Comparison of ENCODE assay signal across 8 cellular contexts in the genomic region with DNA sequence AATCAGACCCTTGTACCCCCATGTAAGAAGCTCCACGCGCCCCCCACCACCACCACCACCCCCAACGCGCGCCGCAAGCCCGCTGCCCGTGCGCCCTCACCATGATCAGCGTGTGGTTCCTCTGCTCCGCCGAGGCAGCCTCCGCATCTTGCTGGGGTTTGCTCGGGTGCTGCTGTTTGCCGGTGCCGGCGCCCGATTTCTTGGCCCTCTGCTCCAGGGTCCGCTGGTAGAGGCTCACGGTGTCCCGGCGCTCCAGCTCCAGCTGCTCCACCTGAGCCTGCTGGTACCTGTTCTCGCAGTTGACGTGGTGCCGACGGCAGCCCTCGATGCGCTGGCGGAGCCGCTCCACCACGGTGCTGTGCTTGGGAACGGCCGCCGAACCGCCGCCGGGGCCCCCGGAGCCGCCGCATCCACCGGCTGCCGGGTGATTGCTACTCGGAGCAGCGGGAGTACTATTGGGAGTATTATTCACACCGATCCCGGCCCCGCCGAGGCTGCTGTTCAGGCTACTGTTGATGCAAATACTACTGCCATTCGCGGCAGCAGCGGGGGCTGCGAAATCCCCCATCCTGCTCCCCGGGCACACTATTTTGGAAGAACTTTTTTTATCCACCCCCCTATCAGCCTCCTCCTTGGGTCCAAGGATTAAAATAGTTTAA. TPM values are rescaled to one million over a fixed set of nuclear protein-coding genes. Genes with fewer than 3 reads are reported as not detected.
DNase-seq lines count a peak whose midpoint lies in the region; ATAC-seq, FAIRE-seq and TF ChIP-seq lines count a peak whose summit lies in the region.

No MANE protein-coding gene starts in this region.

- H3K4me1 ChIP-seq in HUES48 (ENCODE audit: control insufficient read depth, insufficient read depth, low read length), result peaks cover 19% of the 10 kb centered on the region
- peaks cover 8% of the 10 kb centered on the region for H3K4me1 ChIP-seq in keratinocyte (ENCODE audit: control insufficient read depth, extremely low read depth, insufficient read depth, low read length)
- peaks cover 20% of the 10 kb centered on the region for H3K4me1 ChIP-seq in smooth muscle cell (ENCODE audit: low read depth)

- H3K27ac Mint-ChIP-seq in central memory CD8-positive, alpha-beta T cell (ENCODE audit: low read depth), result no peak overlapping the region

- peak overlapping the region; percentile 94 for H2AFZ ChIP-seq in keratinocyte (ENCODE audit: control insufficient read depth, low read length)
- H2AFZ ChIP-seq in smooth muscle cell (ENCODE audit: low read depth), result peak overlapping the region; percentile 82

- peak overlapping the region; percentile 90 for H3K4me3 Mint-ChIP-seq in central memory CD8-positive, alpha-beta T cell

- H3K36me3 Mint-ChIP-seq in central memory CD8-positive, alpha-beta T cell (ENCODE audit: insufficient read depth), result peaks cover 20% of the 10 kb centered on the region

- H3K27me3 ChIP-seq in BJ (ENCODE audit: control insufficient read depth, insufficient read depth, low read length), result no peaks in the 10 kb centered on the region
- peaks cover 10% of the 10 kb centered on the region for H3K27me3 ChIP-seq in HUES48 (ENCODE audit: control insufficient read depth, insufficient read depth, low read length)
- no peaks in the 10 kb centered on the region for H3K27me3 ChIP-seq in WERI-Rb-1 (ENCODE audit: insufficient read depth, low read depth, severe bottlenecking)
- peaks cover 5% of the 10 kb centered on the region for H3K27me3 ChIP-seq in keratinocyte (ENCODE audit: control insufficient read depth, extremely low read depth, insufficient read depth, low read length)
- no peaks in the 10 kb centered on the region for H3K27me3 ChIP-seq in smooth muscle cell (ENCODE audit: low read depth)

- H3F3A ChIP-seq in smooth muscle cell (ENCODE audit: low read depth), result peaks cover 27% of the 10 kb centered on the region

- H3K9me1 ChIP-seq in keratinocyte (ENCODE audit: control insufficient read depth, extremely low read depth, insufficient read depth, low read length), result no peaks in the 10 kb centered on the region

- H3K27ac ChIP-seq in HUES48 (ENCODE audit: low read depth, low read length), result peak overlapping the region; percentile 70
- peak overlapping the region; percentile 98 for H3K27ac ChIP-seq in WERI-Rb-1
- no peak overlapping the region for H3K27ac ChIP-seq in keratinocyte (ENCODE audit: control insufficient read depth, insufficient read depth, low read length)
- H3K27ac ChIP-seq in smooth muscle cell (ENCODE audit: low read depth), result peak overlapping the region; percentile 94

- H3K4me1 Mint-ChIP-seq in central memory CD8-positive, alpha-beta T cell, result peaks cover 34% of the 10 kb centered on the region

- H3K9ac ChIP-seq in HUES48 (ENCODE audit: low read depth, low read length) (peak overlapping the region; percentile 59), keratinocyte (ENCODE audit: control insufficient read depth, extremely low read depth, insufficient read depth, low read length) (peak overlapping the region; percentile 75), smooth muscle cell (ENCODE audit: low read depth) (peak overlapping the region; percentile 92)

- POLR2A ChIA-PET in BJ (lab: Charles Lee), result no interaction called here

- H4K20me1 ChIP-seq in keratinocyte (ENCODE audit: control insufficient read depth, extremely low read depth, insufficient read depth, low read length), result no peaks in the 10 kb centered on the region
- H4K20me1 ChIP-seq in smooth muscle cell (ENCODE audit: low read depth), result no peaks in the 10 kb centered on the region

- peak overlapping the region; percentile 66 for H3K4me3 ChIP-seq in BJ (ENCODE audit: low read depth, low read length)
- H3K4me3 ChIP-seq in HUES48 (ENCODE audit: low read depth, low read length), result peak overlapping the region; percentile 77
- peak overlapping the region; percentile 98 for H3K4me3 ChIP-seq in WERI-Rb-1 (ENCODE audit: low read depth, low read length)
- peak overlapping the region; percentile 81 to 96 (median 93) for H3K4me3 ChIP-seq in keratinocyte (ENCODE audit: control insufficient read depth in 2 of 3, extremely low read depth in 1 of 3, insufficient read depth in 2 of 3, low read depth in 1 of 3, low read length in 3 of 3)
- H3K4me3 ChIP-seq in smooth muscle cell, result peak overlapping the region; percentile 91

- H3K9me3 Mint-ChIP-seq in central memory CD8-positive, alpha-beta T cell, result no peaks in the 10 kb centered on the region

- FAIRE-seq in keratinocyte (lab: Jason Lieb, UNC), result no peak

- peaks cover 10% of the 10 kb centered on the region for H3K27me3 Mint-ChIP-seq in central memory CD8-positive, alpha-beta T cell

- DNase-seq in BJ (ENCODE audit: low read depth) (no peak), WERI-Rb-1 (peak; percentile 55), keratinocyte (ENCODE audit: low read depth, low spot score) (no peak), smooth muscle cell (lab: John Stamatoyannopoulos, UW; ENCODE audit: unreplicated experiment) (peak; percentile 36), SKM-1 treated with dmso at 0.1 percent for 144 hours (lab: John Stamatoyannopoulos, UW; ENCODE audit: unreplicated experiment) (no peak)
- peak in 1 of 2 donors; percentile 17 for DNase-seq in central memory CD8-positive, alpha-beta T cell (ENCODE audit: low spot score in 2 of 2)

- no peaks in the 10 kb centered on the region for H3K9me3 ChIP-seq in HUES48 (ENCODE audit: control insufficient read depth, insufficient read depth, low read length)
- H3K9me3 ChIP-seq in WERI-Rb-1 (ENCODE audit: severe bottlenecking), result no peaks in the 10 kb centered on the region
- H3K9me3 ChIP-seq in keratinocyte (ENCODE audit: control insufficient read depth, low read depth, low read length), result no peaks in the 10 kb centered on the region
- H3K9me3 ChIP-seq in smooth muscle cell (replicated peaks; ENCODE audit: low read depth), result no peaks in the 10 kb centered on the region

- H3K79me2 ChIP-seq in keratinocyte (ENCODE audit: control insufficient read depth, insufficient read depth, low read length) (no peaks in the 10 kb centered on the region), smooth muscle cell (ENCODE audit: low read depth) (peaks cover 22% of the 10 kb centered on the region)

- H3K4me2 ChIP-seq in keratinocyte (ENCODE audit: control insufficient read depth, extremely low read depth, insufficient read depth, low read depth, low read length) (peak overlapping the region; percentile 99), smooth muscle cell (peak overlapping the region; percentile 94)

- CTCF ChIA-PET in BJ (lab: Yijun Ruan, JAX), result interaction anchor here (0.6 to 2.9 kb wide), 4 partner anchors 94 to 463 kb away, joined by 3 to 10 read pairs (median 4); no protein-coding TSS in a partner anchor

- dilution Hi-C loops in keratinocyte (cut with MboI; ENCODE audit: extremely low pct_ligation_motif_present, low sequenced_read_pairs), result no loop called here

- no peak for ATAC-seq in central memory CD8-positive, alpha-beta T cell (replicated peaks; ENCODE audit: extremely low read depth, poor library complexity, severe bottlenecking)
- ATAC-seq in GM21447 (IDR thresholded peaks at IDR 0.05; ENCODE audit: unreplicated experiment), result no peak

- TF ChIP-seq CTCF in BJ (IDR thresholded peaks at IDR 0.05; ENCODE audit: insufficient read depth, low read depth, low read length), result no peak
- TF ChIP-seq CTCF in WERI-Rb-1 (IDR thresholded peaks at IDR 0.05; ENCODE audit: low read depth, low read length), result no peak
- no peak for TF ChIP-seq CTCF in keratinocyte (optimal IDR thresholded peaks at IDR 0.05 in 1 of 3, IDR thresholded peaks at IDR 0.05 in 1 of 3, conservative IDR thresholded peaks at IDR 0.05 in 1 of 3; ENCODE audit: extremely low read depth in 1 of 3, insufficient read depth in 2 of 3, low read length in 3 of 3)
- no peak for TF ChIP-seq CTCF in smooth muscle cell (IDR thresholded peaks at IDR 0.05; ENCODE audit: borderline replicate concordance, insufficient read depth, poor library complexity, severe bottlenecking)

- no peaks in the 10 kb centered on the region for H3K36me3 ChIP-seq in BJ (ENCODE audit: control insufficient read depth, insufficient read depth, low read length)
- H3K36me3 ChIP-seq in HUES48 (ENCODE audit: control insufficient read depth, insufficient read depth, low read length), result no peaks in the 10 kb centered on the region
- H3K36me3 ChIP-seq in WERI-Rb-1, result peaks cover 4% of the 10 kb centered on the region; the same call in 1 of the 2 replicates
- no peaks in the 10 kb centered on the region for H3K36me3 ChIP-seq in keratinocyte (ENCODE audit: control insufficient read depth in 2 of 2, extremely low read depth in 1 of 2, insufficient read depth in 2 of 2, low read length in 2 of 2)
- no peaks in the 10 kb centered on the region for H3K36me3 ChIP-seq in smooth muscle cell (ENCODE audit: low read depth)

- 1% methylated on average over 53 of the region's 53 CpGs for WGBS in smooth muscle cell (ENCODE audit: low lambda C conversion rate)

RNA-seq across cellular contexts. Expression of a gene that starts 1.1 kb away (rescaled TPM):
- polyA plus RNA-seq in BJ (2011; rRNA removed), result 1.6 and 1.9 TPM in 2 replicates
- 2.1 and 4.5 TPM in 2 replicates for polyA minus RNA-seq in BJ (2011; rRNA and poly(A)+ RNA removed)
- 0.27 to 0.68 TPM (median 0.34 TPM) in 3 replicates for polyA plus RNA-seq in keratinocyte
- polyA plus RNA-seq in keratinocyte (2011; ENCODE audit: low read depth), result 1.6 TPM
- polyA plus RNA-seq in keratinocyte (2011; cell fraction: cytosol; rRNA removed), result 0.30 and 0.39 TPM in 2 replicates
- 0.67 and 0.71 TPM in 2 replicates for polyA plus RNA-seq in keratinocyte (2011; cell fraction: nucleus; rRNA removed)
- 0.26 and 1.4 TPM in 2 replicates for polyA plus RNA-seq in keratinocyte (2012; ENCODE audit: low replicate concordance)
- polyA minus RNA-seq in keratinocyte, result 0.30 to 3.6 TPM (median 0.49 TPM) in 3 replicates
- not detected for polyA minus RNA-seq in keratinocyte (2011; cell fraction: cytosol; rRNA and poly(A)+ RNA removed)
- 1.1 and 1.6 TPM in 2 replicates for polyA minus RNA-seq in keratinocyte (2011; cell fraction: nucleus; rRNA and poly(A)+ RNA removed)
- 12.4 and 12.6 TPM in 2 replicates for total RNA-seq in smooth muscle cell
- polyA plus RNA-seq in smooth muscle cell, result 4.9 and 5.3 TPM in 2 replicates

Comparison
In these comparisons a context has a peak if more than half of its experiments do, and no peak if none do; other contexts are left out.
1. DNase-seq: peak in WERI-Rb-1 (single experiment) and smooth muscle cell (single experiment); none in BJ (single experiment), keratinocyte (single experiment) and SKM-1 treated with dmso at 0.1 percent for 144 hours (single experiment).
2. Peak in every context shown above with its lines, with median percentiles within 50 percentile points of each other: H3K4me3 ChIP-seq and H3K9ac ChIP-seq.